ENCODE assay signal across 1 cellular context in the genomic region with DNA sequence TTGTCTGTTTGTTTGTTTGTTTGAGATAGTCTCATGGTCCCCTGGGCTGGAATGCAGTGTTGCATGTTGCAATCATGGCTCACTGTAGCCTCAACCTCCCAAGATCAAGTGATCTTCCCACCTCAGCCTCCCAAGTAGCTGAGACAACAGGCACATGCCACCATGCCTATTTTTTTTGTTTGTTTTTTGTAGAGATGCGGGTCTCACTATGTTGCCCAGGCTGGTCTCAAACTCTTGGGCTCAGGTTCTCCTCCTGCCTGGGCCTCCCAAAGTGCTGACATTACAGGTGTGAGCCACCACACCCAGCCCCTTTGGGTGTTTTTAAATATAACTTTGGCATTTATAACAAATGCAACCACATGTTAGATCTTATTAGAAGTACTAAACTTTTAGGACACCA.
TF ChIP-seq lines count a peak whose summit lies in the region.

No MANE protein-coding gene starts in this region.

TF ChIP-seq in HepG2, 621 proteins besides CTCF, POLR2A, EP300 and RAD21:
- peak; percentile 55; the same call in 1 of the 2 replicates for TF ChIP-seq ZNF121 (CRISPR knock-in tag; IDR thresholded peaks at IDR 0.05)
- no peak for TF ChIP-seq ZNF546 (CRISPR knock-in tag; conservative IDR thresholded peaks at IDR 0.05)
- no peak for TF ChIP-seq ELF1 (CRISPR knock-in tag; IDR thresholded peaks at IDR 0.05)
